Comparison of ENCODE assay signal across 8 cellular contexts in the genomic region with DNA sequence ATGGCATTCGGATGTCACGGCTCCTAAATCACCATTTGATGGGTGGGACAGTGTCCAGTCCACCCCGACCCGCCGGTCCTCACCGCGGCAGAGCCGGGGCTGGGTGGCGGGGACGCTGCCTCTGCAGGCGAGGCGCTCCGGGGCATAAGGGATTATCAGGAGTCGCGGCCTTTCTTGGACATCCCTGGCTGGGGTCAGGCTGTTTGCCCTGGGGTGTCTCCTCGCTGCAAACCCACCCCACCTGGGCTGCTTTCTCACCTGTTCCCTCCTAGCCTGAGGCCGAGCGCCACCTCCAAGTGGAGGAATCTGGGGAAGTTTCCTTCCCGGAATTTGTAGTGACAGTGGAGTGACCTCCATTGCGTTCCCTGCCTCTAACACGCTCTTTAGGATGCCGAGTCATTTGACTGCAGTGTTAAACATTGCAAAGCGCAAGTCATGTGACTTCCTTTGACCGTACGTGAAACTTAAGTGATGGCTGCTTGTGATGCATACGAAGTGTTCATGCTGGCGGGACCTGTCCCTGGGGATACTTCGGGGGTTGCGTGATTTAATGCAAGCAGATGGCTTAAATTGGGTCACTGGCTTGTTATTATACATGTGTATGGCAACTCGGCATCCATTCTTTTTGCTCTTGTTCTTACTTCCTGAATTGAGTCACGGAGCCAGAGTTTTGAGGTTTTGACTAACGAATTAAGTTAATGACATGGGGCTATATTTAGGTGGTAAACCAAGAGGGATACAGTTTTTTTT. TPM values are rescaled to one million over a fixed set of nuclear protein-coding genes. Genes with fewer than 3 reads are reported as not detected.
DNase-seq lines count a peak whose midpoint lies in the region; ATAC-seq and TF ChIP-seq lines count a peak whose summit lies in the region.

No MANE protein-coding gene starts in this region.

- peaks cover 0 to 3% (median 0%) of the 10 kb centered on the region in 5 donors for H3K27me3 Mint-ChIP-seq in naive thymus-derived CD4-positive, alpha-beta T cell

- H3K9ac ChIP-seq in HUES48 (ENCODE audit: low read depth, low read length): peak overlapping the region; percentile 63

- CTCF ChIA-PET in Panc1 (lab: Charles Lee): no interaction called here
- CTCF ChIA-PET in naive thymus-derived CD4-positive, alpha-beta T cell (lab: Charles Lee): no interaction called here

- in situ Hi-C loops in Panc1 (cut with HindIII; ENCODE audit: low pct_unique_long_range_greater_than_20kb, low sequenced_read_pairs): no loop called here

- H3K9me3 ChIP-seq in HUES48 (ENCODE audit: control insufficient read depth, insufficient read depth, low read length) (no peaks in the 10 kb centered on the region), Panc1 (ENCODE audit: control insufficient read depth, insufficient read depth, low read depth, low read length) (no peaks in the 10 kb centered on the region)
- no peaks in the 10 kb centered on the region for H3K9me3 ChIP-seq in naive thymus-derived CD4-positive, alpha-beta T cell (ENCODE audit: control insufficient read depth in 2 of 3, low read length in 3 of 3)

- peak overlapping the region; percentile 93 to 100 (median 99) for H3K4me3 Mint-ChIP-seq in naive thymus-derived CD4-positive, alpha-beta T cell

- intact Hi-C loops in Panc1 (cut with micrococcal nuclease; ENCODE audit: unreplicated experiment): loop anchor here (5.0 kb wide), 1 partner anchor 127 kb away; no protein-coding TSS in a partner anchor
- intact Hi-C loops in naive thymus-derived CD4-positive, alpha-beta T cell (cut with micrococcal nuclease): loop anchor here (1.0 to 5.0 kb wide), 12 partner anchors 8 to 1020 kb away; a partner anchor contains a TSS

- H3K4me3 ChIP-seq in HUES48 (ENCODE audit: low read depth, low read length): peak overlapping the region; percentile 89
- H3K4me3 ChIP-seq in Panc1 (ENCODE audit: low read depth in 2 of 2, low read length in 2 of 2): peak overlapping the region; percentile 80 to 96
- peak overlapping the region; percentile 70 for H3K4me3 ChIP-seq in naive thymus-derived CD4-positive, alpha-beta T cell (ENCODE audit: low read length)

- H3K27ac ChIP-seq in HUES48 (ENCODE audit: low read depth, low read length) (no peak overlapping the region), Panc1 (ENCODE audit: low read length) (peak overlapping the region; percentile 100), substantia nigra (ENCODE audit: low read depth, low read length, poor library complexity, severe bottlenecking) (peak overlapping the region; percentile 84)
- peak overlapping the region; percentile 87 for H3K27ac ChIP-seq in naive thymus-derived CD4-positive, alpha-beta T cell (ENCODE audit: low read depth, low read length)

- BruUV-seq in Panc1 (replicated peaks; lab: Mats Ljungman, UMichigan): no TSS peak

- H3K27me3 ChIP-seq in HUES48 (ENCODE audit: control insufficient read depth, insufficient read depth, low read length): peaks cover 22% of the 10 kb centered on the region
- no peaks in the 10 kb centered on the region for H3K27me3 ChIP-seq in Panc1 (ENCODE audit: control insufficient read depth, insufficient read depth, low read length)
- no peaks in the 10 kb centered on the region for H3K27me3 ChIP-seq in naive thymus-derived CD4-positive, alpha-beta T cell (ENCODE audit: control insufficient read depth in 2 of 2, insufficient read depth in 2 of 2, low read length in 2 of 2)

- POLR2A ChIA-PET in Panc1 (lab: Charles Lee): no interaction called here
- POLR2A ChIA-PET in naive thymus-derived CD4-positive, alpha-beta T cell (lab: Charles Lee): interaction anchor here (0.9 to 1.0 kb wide), 4 partner anchors 12 to 247 kb away, joined by 3 to 5 read pairs (median 4); no protein-coding TSS in a partner anchor

- peaks cover 5 to 29% (median 18%) of the 10 kb centered on the region in 5 donors for H3K36me3 Mint-ChIP-seq in naive thymus-derived CD4-positive, alpha-beta T cell

- peak; percentile 35 for DNase-seq in DMS 273 treated with DMSO at 0.1 percent for 48 hours (lab: John Stamatoyannopoulos, UW)
- DNase-seq in Panc1 (ENCODE audit: low read depth, low spot score): no peak
- peak; percentile 32 for DNase-seq in activated T-helper 1 cell treated with Interleukin-2 at 50 U/mL for 16 hours (ENCODE audit: low read depth)
- DNase-seq in fibroblast of peridontal ligament (ENCODE audit: extremely low read depth): peak; percentile 89
- DNase-seq in naive thymus-derived CD4-positive, alpha-beta T cell: peak; percentile 31 to 76 (median 70)
- DNase-seq in substantia nigra (lab: John Stamatoyannopoulos, UW): peak in 31 of 49 donors; percentile 8 to 74 (median 41)

- H3K4me1 Mint-ChIP-seq in naive thymus-derived CD4-positive, alpha-beta T cell: peaks cover 11 to 42% (median 38%) of the 10 kb centered on the region in 7 donors

- H3K36me3 ChIP-seq in HUES48 (ENCODE audit: control insufficient read depth, insufficient read depth, low read length): no peaks in the 10 kb centered on the region
- H3K36me3 ChIP-seq in Panc1 (ENCODE audit: control insufficient read depth, insufficient read depth, low read length): peaks cover 12% of the 10 kb centered on the region
- H3K36me3 ChIP-seq in naive thymus-derived CD4-positive, alpha-beta T cell (ENCODE audit: control insufficient read depth in 2 of 3, insufficient read depth in 3 of 3, low read length in 3 of 3): peaks cover 0 to 22% (median 5%) of the 10 kb centered on the region in 3 experiments

- peaks cover 4% of the 10 kb centered on the region; the same call in 1 of the 2 replicates for H3K4me1 ChIP-seq in HUES48 (ENCODE audit: control insufficient read depth, insufficient read depth, low read length)
- peaks cover 43% of the 10 kb centered on the region for H3K4me1 ChIP-seq in Panc1 (ENCODE audit: control insufficient read depth, insufficient read depth, low read length)
- H3K4me1 ChIP-seq in naive thymus-derived CD4-positive, alpha-beta T cell (ENCODE audit: control insufficient read depth in 2 of 2, insufficient read depth in 2 of 2, low read length in 2 of 2): peaks cover 4 to 5% of the 10 kb centered on the region in 2 donors

- no peak for TF ChIP-seq CTCF in Panc1 (IDR thresholded peaks at IDR 0.05)

- ATAC-seq in GM21423 (IDR thresholded peaks at IDR 0.05; ENCODE audit: unreplicated experiment) (peak; percentile 89), Panc1 (peak; percentile 73)
- peak; percentile 90 for ATAC-seq in naive thymus-derived CD4-positive, alpha-beta T cell

- peaks cover 0 to 3% (median 0%) of the 10 kb centered on the region in 11 donors for H3K9me3 Mint-ChIP-seq in naive thymus-derived CD4-positive, alpha-beta T cell

- peak overlapping the region; percentile 97 to 99 (median 98) for H3K27ac Mint-ChIP-seq in naive thymus-derived CD4-positive, alpha-beta T cell

RNA-seq across cellular contexts. Expression of a gene that starts 0.5 kb away (rescaled TPM):
- total RNA-seq in Panc1 (2021; ENCODE audit: unreplicated experiment): 221 TPM
- polyA plus RNA-seq in Panc1 (2012; ENCODE audit: insufficient read length): 242 TPM
- total RNA-seq in naive thymus-derived CD4-positive, alpha-beta T cell: 100 to 1,000 TPM; 114 to 143 (median 134) TPM
- polyA plus RNA-seq in naive thymus-derived CD4-positive, alpha-beta T cell: 10 to 100 TPM; 41.3 to 45.0 TPM
